ENCODE assay signal across 1 cellular context in genomic region chr10:15200626-15201025, GRCh38.
TF ChIP-seq lines count a peak whose summit lies in the region.

No MANE protein-coding gene starts in this region.

TF ChIP-seq in endothelial cell of umbilical vein, 7 proteins besides CTCF, POLR2A, EP300 and RAD21 (continued from another document):
- TF ChIP-seq EZH2 (IDR thresholded peaks at IDR 0.05; ENCODE audit: borderline replicate concordance, low read depth, low read length, severe bottlenecking) = no peak
